9 cellular contexts compared by ENCODE assay signal in the genomic region with DNA sequence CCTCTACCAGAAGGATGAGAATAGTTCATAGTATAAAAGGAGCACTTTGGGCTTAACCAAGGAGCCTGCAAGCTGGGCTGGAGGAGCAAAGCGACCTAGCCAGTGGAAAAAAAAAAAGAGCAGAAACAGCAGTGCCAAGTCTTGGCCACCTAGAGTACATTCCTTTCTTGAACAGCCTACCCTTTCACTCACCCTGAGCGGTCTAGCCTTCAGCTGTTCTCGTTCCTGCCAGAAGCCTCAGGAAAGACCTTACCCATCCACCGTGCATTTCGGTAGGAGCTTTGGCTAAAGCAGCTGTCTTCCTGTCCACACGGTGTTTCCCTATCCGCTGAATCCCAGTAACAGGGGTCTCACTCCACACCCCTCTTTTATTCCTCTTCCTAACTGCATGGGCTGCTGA.
DNase-seq lines count a peak whose midpoint lies in the region; ATAC-seq, FAIRE-seq and TF ChIP-seq lines count a peak whose summit lies in the region.
"Had no signal": no experiment of that assay in that cellular context is flagged by ENCODE, and none has a peak within 500 bp of the region (broad histone marks: within the 10 kb centered on the region; RNA-seq: fewer than 3 reads in every experiment).

No MANE protein-coding gene starts in this region.

- ATAC-seq in GM18873 (IDR thresholded peaks at IDR 0.05; ENCODE audit: low FRiP score, unreplicated experiment) = no peak
- ATAC-seq: HCT116 had no signal

- H3K9me3 ChIP-seq in SJCRH30 (replicated peaks) (no peaks in the 10 kb centered on the region), fibroblast of lung (ENCODE audit: control insufficient read depth, insufficient read depth, low read depth, low read length) (no peaks in the 10 kb centered on the region), osteoblast (ENCODE audit: low read depth, low read length) (no peaks in the 10 kb centered on the region)

- no peaks in the 10 kb centered on the region for H4K20me1 ChIP-seq in fibroblast of lung (ENCODE audit: control insufficient read depth, extremely low read depth, insufficient read depth, low read length)
- no peaks in the 10 kb centered on the region for H4K20me1 ChIP-seq in osteoblast (ENCODE audit: insufficient read depth, low read length)

- POLR2A ChIA-PET in RWPE1 (lab: Yijun Ruan, JAX; ENCODE audit: low non-redundant PET) = no interaction called here

- no peak for FAIRE-seq in GM19239 (lab: Jason Lieb, UNC)

- H3K79me2 ChIP-seq in fibroblast of lung (ENCODE audit: control insufficient read depth, insufficient read depth, low read length) (no peaks in the 10 kb centered on the region), osteoblast (ENCODE audit: insufficient read depth, low read length) (no peaks in the 10 kb centered on the region)

- H3K4me2 ChIP-seq in fibroblast of lung (ENCODE audit: extremely low read depth, insufficient read depth, low read length) (peak overlapping the region; percentile 92), osteoblast (ENCODE audit: insufficient read depth, low read length) (peak overlapping the region; percentile 98)

- H3K27ac ChIP-seq in SJCRH30 = peak overlapping the region; percentile 97
- H3K27ac ChIP-seq in fibroblast of lung (ENCODE audit: insufficient read depth, low read length) = no peak overlapping the region
- H3K27ac ChIP-seq in osteoblast (ENCODE audit: low read depth, low read length) = peak overlapping the region; percentile 20
- H3K27ac ChIP-seq in RWPE1 = no peak overlapping the region

- DNase-seq in AG09309 (ENCODE audit: low read depth) (peak; percentile 23), SJCRH30 (peak; percentile 94 to 97), fibroblast of lung (ENCODE audit: low read depth in 2 of 2) (peak; percentile 48 to 67), osteoblast (ENCODE audit: insufficient read length, low spot score, missing footprints) (peak; percentile 60), kidney tubule cell (ENCODE audit: low spot score) (no peak), GM19239 (ENCODE audit: insufficient read length, low spot score) (no peak), RWPE1 (ENCODE audit: low spot score) (no peak)

- H3K4me1 ChIP-seq in SJCRH30 (peaks cover 5% of the 10 kb centered on the region), fibroblast of lung (ENCODE audit: control insufficient read depth, extremely low read depth, insufficient read depth, low read length) (peaks cover 10% of the 10 kb centered on the region), osteoblast (ENCODE audit: insufficient read depth, low read length) (peaks cover 25% of the 10 kb centered on the region)

- H2AFZ ChIP-seq in fibroblast of lung (ENCODE audit: low read length) = peak overlapping the region; percentile 91
- H2AFZ ChIP-seq in osteoblast (ENCODE audit: low read length) = peak overlapping the region; percentile 95

- H3K36me3 ChIP-seq in SJCRH30 (no peaks in the 10 kb centered on the region), fibroblast of lung (ENCODE audit: control insufficient read depth, insufficient read depth, low read length) (no peaks in the 10 kb centered on the region), osteoblast (ENCODE audit: insufficient read depth, low read length) (no peaks in the 10 kb centered on the region)

- H3K4me3 ChIP-seq in AG09309 (ENCODE audit: control insufficient read depth, low read depth, low read length) (peak overlapping the region; percentile 44), SJCRH30 (peak overlapping the region; percentile 50), fibroblast of lung (replicated peaks in 1 of 4; ENCODE audit: control extremely low read depth in 1 of 4, insufficient read depth in 1 of 4, low read depth in 3 of 4, low read length in 4 of 4) (peak overlapping the region; percentile 37 to 59 (median 47)), osteoblast (ENCODE audit: insufficient read depth, low read length) (peak overlapping the region; percentile 76)

- H3K9ac ChIP-seq in fibroblast of lung (ENCODE audit: insufficient read depth, low read length) = no peak overlapping the region

- H3K27me3 ChIP-seq in SJCRH30 = no peaks in the 10 kb centered on the region
- H3K27me3 ChIP-seq in fibroblast of lung (ENCODE audit: control insufficient read depth, insufficient read depth, low read length) = no peaks in the 10 kb centered on the region
- H3K27me3 ChIP-seq in osteoblast (ENCODE audit: insufficient read depth, low read length) = peaks cover 3% of the 10 kb centered on the region

- CTCF ChIA-PET in RWPE1 (lab: Yijun Ruan, JAX) = interaction anchor here (0.6 kb wide), 1 partner anchor 268 kb away, joined by 3 read pairs; no protein-coding TSS in a partner anchor

- TF ChIP-seq CTCF in AG09309 (IDR thresholded peaks at IDR 0.05; ENCODE audit: control insufficient read depth, insufficient read depth, low read depth, low read length, missing control alignments) (no peak), fibroblast of lung (conservative IDR thresholded peaks at IDR 0.05 in 1 of 2, IDR thresholded peaks at IDR 0.05 in 1 of 2; ENCODE audit: low read depth in 1 of 2, low read length in 2 of 2) (peak in 1 of 2 donors; percentile 6), osteoblast (IDR thresholded peaks at IDR 0.05; ENCODE audit: extremely low read depth, low read depth, low read length) (no peak), RWPE1 (conservative IDR thresholded peaks at IDR 0.05; ENCODE audit: low read depth) (no peak)

Comparison
In these comparisons a context has a peak if more than half of its experiments do, and no peak if none do; other contexts are left out.
1. DNase-seq: peak in AG09309 (single experiment), SJCRH30 (2 of 2), fibroblast of lung (2 of 2) and osteoblast (single experiment); none in kidney tubule cell (single experiment), GM19239 (single experiment) and RWPE1 (single experiment).
2. H3K27ac ChIP-seq: peak in SJCRH30 (single experiment) and osteoblast (single experiment); none in fibroblast of lung (single experiment) and RWPE1 (single experiment).
3. Peak in every context shown above with its lines, with median percentiles within 50 percentile points of each other: H3K4me3 ChIP-seq.